In genomic region chr14:69776875-69777453, GRCh38 we compare ENCODE assay signal across 18 cellular contexts. TPM values are rescaled to one million over a fixed set of nuclear protein-coding genes. Genes with fewer than 3 reads are reported as not detected.
A peak's percentile ranks its signal among the peaks of the same experiment; 100 is the strongest.
DNase-seq lines count a peak whose midpoint lies in the region; ATAC-seq and TF ChIP-seq lines count a peak whose summit lies in the region.
"Had no signal": no experiment of that assay in that cellular context is flagged by ENCODE, and none has a peak within 500 bp of the region (broad histone marks: within the 10 kb centered on the region; RNA-seq: fewer than 3 reads in every experiment).

No MANE protein-coding gene starts in this region.

- H3K27ac Mint-ChIP-seq in stimulated activated naive CD8-positive, alpha-beta T cell treated with anti-CD3 and anti-CD28 coated beads, Interleukin-15, Interleukin-2, amounts not matched to agents 100 ng/mL and 50 ng/mL, for 24 hours: peak overlapping the region; percentile 88
- peak overlapping the region; percentile 2 for H3K27ac Mint-ChIP-seq in activated CD8-positive, alpha-beta T cell treated with anti-CD3 and anti-CD28 coated beads, Interleukin-2, amount 10 ng/mL, durations not matched to agents 7 days and 5 days
- H3K27ac Mint-ChIP-seq in naive B cell: peak overlapping the region in 4 of 6 donors; percentile 4 to 56 (median 26)
- H3K27ac Mint-ChIP-seq in MCF 10A (ENCODE audit: low read depth, unreplicated experiment): no peak overlapping the region

- no peaks in the 10 kb centered on the region for H3K9me3 Mint-ChIP-seq in stimulated activated naive CD8-positive, alpha-beta T cell treated with anti-CD3 and anti-CD28 coated beads, Interleukin-15, Interleukin-2, amounts not matched to agents 100 ng/mL and 50 ng/mL, for 24 hours
- no peaks in the 10 kb centered on the region for H3K9me3 Mint-ChIP-seq in activated CD8-positive, alpha-beta T cell treated with anti-CD3 and anti-CD28 coated beads, Interleukin-2, amount 10 ng/mL, durations not matched to agents 7 days and 5 days (ENCODE audit: insufficient read depth)
- H3K9me3 Mint-ChIP-seq in naive B cell (no peaks in the 10 kb centered on the region), MCF 10A (ENCODE audit: unreplicated experiment) (no peaks in the 10 kb centered on the region)

- no TSS peak for BruUV-seq in MCF 10A (replicated peaks; lab: Mats Ljungman, UMichigan)

- H3K4me1 Mint-ChIP-seq in stimulated activated naive CD8-positive, alpha-beta T cell treated with anti-CD3 and anti-CD28 coated beads, Interleukin-15, Interleukin-2, amounts not matched to agents 100 ng/mL and 50 ng/mL, for 24 hours (ENCODE audit: low read depth): peaks cover 55% of the 10 kb centered on the region
- peaks cover 48% of the 10 kb centered on the region for H3K4me1 Mint-ChIP-seq in activated CD8-positive, alpha-beta T cell treated with anti-CD3 and anti-CD28 coated beads, Interleukin-2, amount 10 ng/mL, durations not matched to agents 7 days and 5 days (ENCODE audit: low read depth)
- H3K4me1 Mint-ChIP-seq in naive B cell (peaks cover 30 to 40% (median 35%) of the 10 kb centered on the region in 3 donors), MCF 10A (ENCODE audit: insufficient read depth, unreplicated experiment) (no peaks in the 10 kb centered on the region)

- no peak overlapping the region for H3K4me3 Mint-ChIP-seq in stimulated activated naive CD8-positive, alpha-beta T cell treated with anti-CD3 and anti-CD28 coated beads, Interleukin-15, Interleukin-2, amounts not matched to agents 100 ng/mL and 50 ng/mL, for 24 hours
- no peak overlapping the region for H3K4me3 Mint-ChIP-seq in activated CD8-positive, alpha-beta T cell treated with anti-CD3 and anti-CD28 coated beads, Interleukin-2, amount 10 ng/mL, durations not matched to agents 7 days and 5 days
- H3K4me3 Mint-ChIP-seq in naive B cell (no peak overlapping the region), MCF 10A (ENCODE audit: unreplicated experiment) (no peak overlapping the region)

- intact Hi-C loops in MCF 10A (cut with micrococcal nuclease): no loop called here

- TF ChIP-seq CTCF in MCF 10A (IDR thresholded peaks at IDR 0.05; ENCODE audit: unreplicated experiment): no peak

- H3K36me3 Mint-ChIP-seq in stimulated activated naive CD8-positive, alpha-beta T cell treated with anti-CD3 and anti-CD28 coated beads, Interleukin-15, Interleukin-2, amounts not matched to agents 100 ng/mL and 50 ng/mL, for 24 hours (ENCODE audit: low read depth): peaks cover 89% of the 10 kb centered on the region
- peaks cover 80% of the 10 kb centered on the region for H3K36me3 Mint-ChIP-seq in activated CD8-positive, alpha-beta T cell treated with anti-CD3 and anti-CD28 coated beads, Interleukin-2, amount 10 ng/mL, durations not matched to agents 7 days and 5 days (ENCODE audit: low read depth)
- H3K36me3 Mint-ChIP-seq in naive B cell (peaks cover 7 to 26% of the 10 kb centered on the region in 2 donors), MCF 10A (ENCODE audit: insufficient read depth, unreplicated experiment) (peaks cover 85% of the 10 kb centered on the region)

- DNase-seq in stimulated activated naive CD8-positive, alpha-beta T cell treated with anti-CD3 and anti-CD28 coated beads, Interleukin-15, Interleukin-2, amounts not matched to agents 100 U/mL and 50 U/mL, for 24 hours: no peak
- no peak for DNase-seq in activated CD8-positive, alpha-beta T cell treated with anti-CD3 and anti-CD28 coated beads, Interleukin-2, amount 10 ng/mL, durations not matched to agents 7 days and 5 days
- no peak for DNase-seq in naive B cell
- no peak for DNase-seq in MCF 10A (ENCODE audit: unreplicated experiment)
- DNase-seq: activated gamma-delta T cell treated with Interleukin-2 at 50 U/mL for 16 hours; H7; NCI-H187 treated with DMSO at 0.1 percent for 48 hours; PC-3; posterior cingulate gyrus; SIG-M5; stimulated activated CD4-positive, alpha-beta T cell treated with anti-CD3 and anti-CD28 coated beads, Interleukin-2, amount 100 ng/mL, for 24 hours; stimulated activated naive CD4-positive, alpha-beta T cell treated with Interleukin-2 at 50 U/mL for 16 hours had no signal

- no peak for ATAC-seq in stimulated activated naive CD8-positive, alpha-beta T cell treated with anti-CD3 and anti-CD28 coated beads, Interleukin-15, Interleukin-2, amounts not matched to agents 100 U/mL and 50 U/mL, for 24 hours
- ATAC-seq in activated CD8-positive, alpha-beta T cell treated with anti-CD3 and anti-CD28 coated beads, Interleukin-2, amount 10 ng/mL, durations not matched to agents 7 days and 5 days: no peak
- ATAC-seq in naive B cell (ENCODE audit: low read depth in 2 of 2) (no peak), HG03097 (IDR thresholded peaks at IDR 0.05; ENCODE audit: low FRiP score, unreplicated experiment) (no peak), GM19463 (IDR thresholded peaks at IDR 0.05; ENCODE audit: unreplicated experiment) (no peak)
- ATAC-seq: PC-3 had no signal

- CTCF ChIA-PET in activated CD8-positive, alpha-beta T cell treated with anti-CD3 and anti-CD28 coated beads, Interleukin-2, amount 10 ng/mL, durations not matched to agents 7 days and 5 days (lab: Charles Lee): interaction anchor here (1.5 kb wide), 1 partner anchor 9 kb away, joined by 3 read pairs; the partner anchor contains the start of gene SRSF5
- CTCF ChIA-PET in MCF 10A (lab: Yijun Ruan, JAX): interaction anchor here (0.6 kb wide), 1 partner anchor 202 kb away, joined by 4 read pairs; no protein-coding TSS in a partner anchor

- POLR2A ChIA-PET in activated CD8-positive, alpha-beta T cell treated with anti-CD3 and anti-CD28 coated beads, Interleukin-2, amount 10 ng/mL, durations not matched to agents 7 days and 5 days (lab: Charles Lee): interaction anchor here (2.4 kb wide), 1 partner anchor 10 kb away, joined by 17 read pairs; the partner anchor contains the start of gene SRSF5
- POLR2A ChIA-PET in MCF 10A (lab: Yijun Ruan, JAX): interaction anchor here (0.6 to 2.6 kb wide), 2 partner anchors 10 to 553 kb away, joined by 4 to 19 read pairs; partner anchors contain the start of gene SRSF5

- H3K27me3 Mint-ChIP-seq in stimulated activated naive CD8-positive, alpha-beta T cell treated with anti-CD3 and anti-CD28 coated beads, Interleukin-15, Interleukin-2, amounts not matched to agents 100 ng/mL and 50 ng/mL, for 24 hours: no peaks in the 10 kb centered on the region
- H3K27me3 Mint-ChIP-seq in activated CD8-positive, alpha-beta T cell treated with anti-CD3 and anti-CD28 coated beads, Interleukin-2, amount 10 ng/mL, durations not matched to agents 7 days and 5 days (ENCODE audit: low read depth): no peaks in the 10 kb centered on the region
- H3K27me3 Mint-ChIP-seq in naive B cell (no peaks in the 10 kb centered on the region), MCF 10A (ENCODE audit: insufficient read depth, unreplicated experiment) (no peaks in the 10 kb centered on the region)

RNA-seq across cellular contexts. Expression of gene SRSF5, which starts 10.0 kb away (rescaled TPM):
- total RNA-seq in activated CD8-positive, alpha-beta T cell treated with anti-CD3 and anti-CD28 coated beads, Interleukin-2, amount 10 ng/mL, durations not matched to agents 7 days and 5 days: 100 to 1,000 TPM; 283 to 301 TPM
- 1,000 to 10,000 TPM in 4 of 6 donors, 100 to 1,000 TPM in 2; 654 to 1,299 (median 1,165) TPM for polyA plus RNA-seq in naive B cell (ENCODE audit: low read depth in 6 of 6)
- 281 and 316 TPM in 2 replicates for total RNA-seq in MCF 10A (2022)

RNA-seq across cellular contexts. Expression of gene SLC10A1, which starts 20.1 kb away (rescaled TPM):
- total RNA-seq in activated CD8-positive, alpha-beta T cell treated with anti-CD3 and anti-CD28 coated beads, Interleukin-2, amount 10 ng/mL, durations not matched to agents 7 days and 5 days: not detected
- polyA plus RNA-seq in naive B cell (ENCODE audit: low read depth in 6 of 6): under 1 TPM in 3 of 6 donors, not detected in 3; 0.12 to 0.23 (median 0.16) TPM
- not detected in 2 replicates for total RNA-seq in MCF 10A (2022)
- total RNA-seq: H7; myocyte; PC-3; T-helper 2 cell treated with Interferon-gamma antibody and Interleukin-4, amounts not matched to agents 100 ng/mL and 5 ng/mL, for 36 hours; tibial nerve had no signal
